Comparison of ENCODE assay signal across 17 cellular contexts in genomic region chr4:154014401-154015105, GRCh38.
"Had no signal": no experiment of that assay in that cellular context is flagged by ENCODE, and none has a peak within 500 bp of the region (broad histone marks: within the 10 kb centered on the region; RNA-seq: fewer than 3 reads in every experiment).

No MANE protein-coding gene starts in this region.

- H3K27me3 ChIP-seq: body of pancreas, gastrocnemius medialis, sigmoid colon, suprapubic skin, upper lobe of left lung had no signal

- H3K36me3 ChIP-seq: gastrocnemius medialis, prostate gland, sigmoid colon, suprapubic skin, upper lobe of left lung had no signal

- H3K4me3 Mint-ChIP-seq: activated CD4-positive, alpha-beta memory T cell treated with anti-CD3 and anti-CD28 coated beads for 36 hours; activated T-cell treated with anti-CD3 and anti-CD28 coated beads, Interleukin-2, amount 50 U/mL, for 72 hours; endodermal cell; naive B cell had no signal

- DNase-seq: activated CD4-positive, alpha-beta memory T cell treated with anti-CD3 and anti-CD28 coated beads for 36 hours; activated CD8-positive, alpha-beta memory T cell treated with anti-CD3 and anti-CD28 coated beads, Interleukin-2, amount 50 U/mL, for 4 hours; activated T-cell treated with anti-CD3 and anti-CD28 coated beads, Interleukin-2, amount 50 U/mL, for 72 hours; body of pancreas; dermis blood vessel endothelial cell; endodermal cell; gastrocnemius medialis; kidney; left ventricle myocardium superior; naive B cell; sigmoid colon; stimulated activated CD4-positive, alpha-beta T cell treated with anti-CD3 and anti-CD28 coated beads, Interleukin-12 subunit alpha, Interleukin-12 subunit beta, amount 100 ng/mL, for 4 hours; stimulated activated naive CD4-positive, alpha-beta T cell; T-helper 9 cell; upper lobe of left lung had no signal

- H3K27me3 Mint-ChIP-seq: activated CD4-positive, alpha-beta memory T cell treated with anti-CD3 and anti-CD28 coated beads for 36 hours had no signal

- H3K27ac Mint-ChIP-seq: activated CD4-positive, alpha-beta memory T cell treated with anti-CD3 and anti-CD28 coated beads for 36 hours; activated T-cell treated with anti-CD3 and anti-CD28 coated beads, Interleukin-2, amount 50 U/mL, for 72 hours; endodermal cell; naive B cell had no signal

- H3K4me1 ChIP-seq: body of pancreas, gastrocnemius medialis, prostate gland, upper lobe of left lung had no signal

- ATAC-seq: activated T-cell treated with anti-CD3 and anti-CD28 coated beads, Interleukin-2, amount 50 U/mL, for 72 hours; body of pancreas; gastrocnemius medialis; left ventricle myocardium superior had no signal

- H3K27ac ChIP-seq: body of pancreas, gastrocnemius medialis, prostate gland, upper lobe of left lung had no signal

- H3K4me3 ChIP-seq: body of pancreas, gastrocnemius medialis, prostate gland, sigmoid colon, suprapubic skin, upper lobe of left lung had no signal

- H3K36me3 Mint-ChIP-seq: activated CD4-positive, alpha-beta memory T cell treated with anti-CD3 and anti-CD28 coated beads for 36 hours; naive B cell had no signal

- H3K9me3 ChIP-seq: body of pancreas, gastrocnemius medialis, prostate gland, sigmoid colon, suprapubic skin, upper lobe of left lung had no signal

- H3K4me1 Mint-ChIP-seq: naive B cell had no signal

- H3K9me3 Mint-ChIP-seq: activated CD4-positive, alpha-beta memory T cell treated with anti-CD3 and anti-CD28 coated beads for 36 hours; activated T-cell treated with anti-CD3 and anti-CD28 coated beads, Interleukin-2, amount 50 U/mL, for 72 hours; endodermal cell had no signal
